21 cellular contexts compared by ENCODE assay signal in genomic region chr4:57061395-57061794, GRCh38. TPM values are rescaled to one million over a fixed set of nuclear protein-coding genes. Genes with fewer than 3 reads are reported as not detected.
A peak's percentile ranks its signal among the peaks of the same experiment; 100 is the strongest.
DNase-seq lines count a peak whose midpoint lies in the region; ATAC-seq and TF ChIP-seq lines count a peak whose summit lies in the region.
"Had no signal": no experiment of that assay in that cellular context is flagged by ENCODE, and none has a peak within 500 bp of the region (broad histone marks: within the 10 kb centered on the region; RNA-seq: fewer than 3 reads in every experiment).

No MANE protein-coding gene starts in this region.

- no peak for TF ChIP-seq CTCF in left ventricle myocardium inferior (IDR thresholded peaks at IDR 0.05; ENCODE audit: borderline replicate concordance)
- TF ChIP-seq CTCF in choroid plexus epithelial cell (conservative IDR thresholded peaks at IDR 0.05; ENCODE audit: low read depth, low read length) = no peak
- no peak for TF ChIP-seq CTCF in nephron (IDR thresholded peaks at IDR 0.05; ENCODE audit: unreplicated experiment in 3 of 3)

- no peaks in the 10 kb centered on the region for H3K36me3 ChIP-seq in left ventricle myocardium inferior
- H3K36me3 ChIP-seq: neutrophil had no signal

- no peaks in the 10 kb centered on the region for H3K9me3 Mint-ChIP-seq in nephron
- H3K9me3 Mint-ChIP-seq: activated naive CD8-positive, alpha-beta T cell treated with anti-CD3 and anti-CD28 coated beads, Interleukin-2, amount 10 ng/mL, durations not matched to agents 7 days and 5 days; immature natural killer cell had no signal

- H3K4me3 Mint-ChIP-seq in nephron = no peak overlapping the region
- H3K4me3 Mint-ChIP-seq: activated CD8-positive, alpha-beta T cell treated with anti-CD3 and anti-CD28 coated beads for 36 hours; activated naive CD8-positive, alpha-beta T cell treated with anti-CD3 and anti-CD28 coated beads, Interleukin-2, amount 10 ng/mL, durations not matched to agents 7 days and 5 days; activated T-cell treated with anti-CD3 and anti-CD28 coated beads, Interleukin-2, amount 50 U/mL, for 72 hours; CD8-positive, alpha-beta memory T cell; immature natural killer cell had no signal

- ATAC-seq in left cardiac atrium (no peak), HG03571 (IDR thresholded peaks at IDR 0.05; ENCODE audit: unreplicated experiment) (no peak), HG02973 (IDR thresholded peaks at IDR 0.05; ENCODE audit: unreplicated experiment) (no peak)
- ATAC-seq: activated CD8-positive, alpha-beta T cell treated with anti-CD3 and anti-CD28 coated beads for 36 hours; activated T-cell treated with anti-CD3 and anti-CD28 coated beads, Interleukin-2, amount 50 U/mL, for 72 hours; Panc1; sciatic nerve had no signal

- no peak for DNase-seq in left ventricle myocardium inferior
- DNase-seq in left cardiac atrium = no peak
- DNase-seq in choroid plexus epithelial cell (ENCODE audit: low read depth) = peak; percentile 77
- DNase-seq in kidney glomerular epithelial cell (lab: John Stamatoyannopoulos, UW) = no peak
- no peak for DNase-seq in NCI-H1694 treated with DMSO at 0.1 percent for 48 hours (lab: John Stamatoyannopoulos, UW)
- DNase-seq: ACHN; activated CD8-positive, alpha-beta T cell treated with anti-CD3 and anti-CD28 coated beads for 36 hours; activated naive CD8-positive, alpha-beta T cell treated with anti-CD3 and anti-CD28 coated beads, Interleukin-2, amount 10 ng/mL, durations not matched to agents 7 days and 5 days; activated T-cell treated with anti-CD3 and anti-CD28 coated beads, Interleukin-2, amount 50 U/mL, for 72 hours; CD8-positive, alpha-beta memory T cell; immature natural killer cell; KBM-7; NCI-H1105; stimulated activated CD4-positive, alpha-beta T cell treated with anti-CD3 and anti-CD28 coated beads, Interleukin-4, amount 100 ng/mL, for 24 hours; stimulated activated CD8-positive, alpha-beta memory T cell treated with anti-CD3 and anti-CD28 coated beads, Interleukin-4, amount 100 ng/mL, for 48 hours had no signal

- peaks cover 20% of the 10 kb centered on the region for H3K36me3 Mint-ChIP-seq in nephron (ENCODE audit: low read depth)
- H3K36me3 Mint-ChIP-seq: activated naive CD8-positive, alpha-beta T cell treated with anti-CD3 and anti-CD28 coated beads, Interleukin-2, amount 10 ng/mL, durations not matched to agents 7 days and 5 days; CD8-positive, alpha-beta memory T cell had no signal

- H3K27ac Mint-ChIP-seq in nephron = peak overlapping the region; percentile 75 to 92 (median 79)
- H3K27ac Mint-ChIP-seq: activated CD8-positive, alpha-beta T cell treated with anti-CD3 and anti-CD28 coated beads for 36 hours; activated naive CD8-positive, alpha-beta T cell treated with anti-CD3 and anti-CD28 coated beads, Interleukin-2, amount 10 ng/mL, durations not matched to agents 7 days and 5 days; activated T-cell treated with anti-CD3 and anti-CD28 coated beads, Interleukin-2, amount 50 U/mL, for 72 hours; CD8-positive, alpha-beta memory T cell had no signal

- peaks cover 46% of the 10 kb centered on the region for H3K4me1 Mint-ChIP-seq in nephron
- H3K4me1 Mint-ChIP-seq: activated naive CD8-positive, alpha-beta T cell treated with anti-CD3 and anti-CD28 coated beads, Interleukin-2, amount 10 ng/mL, durations not matched to agents 7 days and 5 days; CD8-positive, alpha-beta memory T cell had no signal

- H3K27me3 ChIP-seq in left ventricle myocardium inferior (ENCODE audit: low read depth) = no peaks in the 10 kb centered on the region
- H3K27me3 ChIP-seq: neutrophil had no signal

- intact Hi-C loops in left ventricle myocardium inferior (cut with micrococcal nuclease) (no loop called here), left cardiac atrium (cut with DNase I) (no loop called here)

- no peaks in the 10 kb centered on the region for H3K9me3 ChIP-seq in left ventricle myocardium inferior (replicated peaks)
- H3K9me3 ChIP-seq: neutrophil had no signal

- H3K4me3 ChIP-seq in left ventricle myocardium inferior (no peak overlapping the region), choroid plexus epithelial cell (ENCODE audit: low read depth, low read length) (no peak overlapping the region)

- peaks cover 91% of the 10 kb centered on the region for H3K4me1 ChIP-seq in left ventricle myocardium inferior

- no peaks in the 10 kb centered on the region for H3K27me3 Mint-ChIP-seq in nephron (ENCODE audit: low read depth)

- H3K27ac ChIP-seq in left ventricle myocardium inferior (replicated peaks) = peak overlapping the region; percentile 87
- H3K27ac ChIP-seq: neutrophil had no signal

RNA-seq across cellular contexts. Expression of gene IGFBP7, which starts 48.8 kb away (rescaled TPM):
- 698 TPM for total RNA-seq in left ventricle myocardium inferior
- total RNA-seq in left cardiac atrium = 100 to 1,000 TPM; 580 to 792 TPM
- total RNA-seq: activated CD8-positive, alpha-beta T cell treated with anti-CD3 and anti-CD28 coated beads for 36 hours; activated T-cell treated with anti-CD3 and anti-CD28 coated beads, Interleukin-2, amount 50 U/mL, for 72 hours; CD8-positive, alpha-beta memory T cell had no signal
